In genomic region chr4:111869339-111869738, GRCh38 we compare ENCODE assay signal across 8 cellular contexts.
"Had no signal": no experiment of that assay in that cellular context is flagged by ENCODE, and none has a peak within 500 bp of the region (broad histone marks: within the 10 kb centered on the region; RNA-seq: fewer than 3 reads in every experiment).

No MANE protein-coding gene starts in this region.

- ATAC-seq: GM12878 had no signal

- DNase-seq: GDM1, GF-D8 had no signal

- H3K4me3 ChIP-seq: GM12878 had no signal

- FAIRE-seq: G401.6, GM12878, GM12891, GM12892, GM18507, GM19239 had no signal
